Comparison of ENCODE assay signal across 8 cellular contexts in genomic region chr6:77457720-77458349, GRCh38. TPM values are rescaled to one million over a fixed set of nuclear protein-coding genes. Genes with fewer than 3 reads are reported as not detected.
DNase-seq lines count a peak whose midpoint lies in the region; FAIRE-seq and TF ChIP-seq lines count a peak whose summit lies in the region.

No MANE protein-coding gene starts in this region.

- H3K4me3 ChIP-seq in ACC112 (ENCODE audit: low read depth, low read length): no peak overlapping the region
- H3K4me3 ChIP-seq in HFF-Myc (replicated peaks; ENCODE audit: low read depth, low read length): no peak overlapping the region

- H3K4me1 ChIP-seq in ACC112 (ENCODE audit: control insufficient read depth, insufficient read depth, low read length, unreplicated experiment): peaks cover 27% of the 10 kb centered on the region

- H3K27ac ChIP-seq in ACC112 (ENCODE audit: low read depth, low read length) (peak overlapping the region; percentile 95), VCaP (no peak overlapping the region)

- H3K27me3 ChIP-seq in ACC112 (ENCODE audit: insufficient read depth, low read length): peaks cover 10% of the 10 kb centered on the region

- peak overlapping the region; percentile 16 for H2AFZ ChIP-seq in ACC112 (ENCODE audit: low read length, unreplicated experiment)

- intact Hi-C loops in posterior cingulate gyrus (cut with DNase I): loop anchor here (2.0 to 5.0 kb wide), 3 partner anchors 776 to 1566 kb away; no protein-coding TSS in a partner anchor

- H3K79me2 ChIP-seq in ACC112 (ENCODE audit: control insufficient read depth, insufficient read depth, low read length, unreplicated experiment): no peaks in the 10 kb centered on the region

- no peak for FAIRE-seq in frontal cortex (lab: Jason Lieb, UNC)

- DNase-seq in GM04503 (ENCODE audit: low read depth) (peak; percentile 61), HFF-Myc (ENCODE audit: extremely low read depth, low read depth) (peak; percentile 92), NAMALWA (ENCODE audit: low spot score) (peak; percentile 60), frontal cortex (ENCODE audit: low spot score in 2 of 2) (peak; percentile 44 to 45), posterior cingulate gyrus (peak in 7 of 10 donors; percentile 54 to 88 (median 71))
- no peak for DNase-seq in stimulated activated naive CD4-positive, alpha-beta T cell (lab: John Stamatoyannopoulos, UW)

- H3K36me3 ChIP-seq in ACC112 (ENCODE audit: insufficient read depth, low read length): no peaks in the 10 kb centered on the region

- TF ChIP-seq CTCF in HFF-Myc (IDR thresholded peaks at IDR 0.05; ENCODE audit: low read depth, low read length, missing control alignments) (peak; percentile 73), VCaP (conservative IDR thresholded peaks at IDR 0.05) (peak; percentile 84)

RNA-seq across cellular contexts. Expression of gene HTR1B, which starts 5.5 kb away (rescaled TPM):
- 5.3 TPM for total RNA-seq in frontal cortex

Comparison
In these comparisons a context has a peak if more than half of its experiments do, and no peak if none do; other contexts are left out.
1. DNase-seq: peak in GM04503 (single experiment), HFF-Myc (single experiment), NAMALWA (single experiment), frontal cortex (2 of 2) and posterior cingulate gyrus (7 of 10); none in stimulated activated naive CD4-positive, alpha-beta T cell (0 of 6).